In genomic region chr9:90018688-90019087, GRCh38 we compare ENCODE assay signal across 19 cellular contexts.
"Had no signal": no experiment of that assay in that cellular context is flagged by ENCODE, and none has a peak within 500 bp of the region (broad histone marks: within the 10 kb centered on the region; RNA-seq: fewer than 3 reads in every experiment).

No MANE protein-coding gene starts in this region.

- H3K36me3 ChIP-seq: adrenal gland, neural progenitor cell, right lobe of liver, upper lobe of left lung had no signal

- H3K27me3 ChIP-seq: adrenal gland, neural progenitor cell, right lobe of liver, upper lobe of left lung had no signal

- H2AFZ ChIP-seq: neural progenitor cell had no signal

- H3K4me1 ChIP-seq: neural progenitor cell, right lobe of liver, upper lobe of left lung had no signal

- H3K27ac ChIP-seq: adrenal gland, epithelial cell of prostate, neural progenitor cell, psoas muscle, right lobe of liver, upper lobe of left lung, VCaP had no signal

- H3K4me2 ChIP-seq: neural progenitor cell, smooth muscle cell had no signal

- ATAC-seq: activated CD8-positive, alpha-beta memory T cell treated with anti-CD3 and anti-CD28 coated beads, Interleukin-2, amount 10 ng/mL, durations not matched to agents 7 days and 5 days; left colon; psoas muscle; right lobe of liver; stimulated activated naive CD8-positive, alpha-beta T cell treated with anti-CD3 and anti-CD28 coated beads, Interleukin-15, amount 100 ng/mL, for 72 hours had no signal

- H3K4me3 ChIP-seq: adrenal gland, neural progenitor cell, psoas muscle, right lobe of liver, smooth muscle cell, upper lobe of left lung had no signal

- H3K9me3 ChIP-seq: adrenal gland, psoas muscle, right lobe of liver, upper lobe of left lung had no signal

- DNase-seq: activated CD4-positive, alpha-beta T cell treated with anti-CD3 and anti-CD28 coated beads for 1 hour; activated CD4-positive, alpha-beta T cell treated with anti-CD3 and anti-CD28 coated beads, Interleukin-2, amount 50 U/mL, for 4 hours; activated CD8-positive, alpha-beta memory T cell treated with anti-CD3 and anti-CD28 coated beads, Interleukin-2, amount 10 ng/mL, durations not matched to agents 7 days and 5 days; activated T-cell treated with anti-CD3 and anti-CD28 coated beads, Interleukin-2, amount 50 U/mL, for 24 hours; head of caudate nucleus; left colon; midbrain; psoas muscle; right lobe of liver; stimulated activated CD4-positive, alpha-beta T cell treated with anti-CD3 and anti-CD28 coated beads, Interleukin-4, amount 100 ng/mL, for 4 hours; stimulated activated CD8-positive, alpha-beta memory T cell treated with anti-CD3 and anti-CD28 coated beads, Interleukin-4, amount 100 ng/mL, for 48 hours; stimulated activated naive CD8-positive, alpha-beta T cell treated with anti-CD3 and anti-CD28 coated beads, Interleukin-15, amount 100 ng/mL, for 72 hours; T1000; upper lobe of left lung had no signal
